In the genomic region with DNA sequence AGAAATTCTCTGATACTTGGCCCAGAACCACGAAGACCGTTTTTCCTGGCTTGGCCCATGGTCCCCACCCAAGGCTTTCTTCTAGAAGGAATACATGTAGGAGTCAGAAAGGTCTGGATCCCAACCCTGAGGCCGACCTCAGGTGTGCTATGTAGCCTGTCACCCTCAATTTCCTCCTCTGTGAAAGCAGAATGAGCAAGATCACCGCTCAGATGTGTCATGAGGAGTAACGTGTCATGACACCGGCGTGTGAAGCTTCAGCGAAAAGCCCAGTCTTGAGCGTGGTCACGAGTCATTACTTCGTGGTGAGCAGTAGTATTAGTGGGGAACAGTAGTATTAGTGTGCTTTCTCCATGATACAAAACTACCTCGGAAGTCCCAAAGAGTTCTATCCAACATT, we compare ENCODE assay signal across 10 cellular contexts.
DNase-seq lines count a peak whose midpoint lies in the region; ATAC-seq lines count a peak whose summit lies in the region.
"Had no signal": no experiment of that assay in that cellular context is flagged by ENCODE, and none has a peak within 500 bp of the region (broad histone marks: within the 10 kb centered on the region; RNA-seq: fewer than 3 reads in every experiment).

No MANE protein-coding gene starts in this region.

- no peaks in the 10 kb centered on the region for H3K27me3 ChIP-seq in mucosa of rectum (ENCODE audit: control insufficient read depth in 2 of 2, insufficient read depth in 2 of 2, low read length in 2 of 2)

- peak; percentile 29 for ATAC-seq in GM21423 (IDR thresholded peaks at IDR 0.05; ENCODE audit: unreplicated experiment)
- no peak for ATAC-seq in activated CD8-positive, alpha-beta memory T cell treated with anti-CD3 and anti-CD28 coated beads, Interleukin-2, amount 10 ng/mL, durations not matched to agents 7 days and 5 days

- CTCF ChIA-PET in activated CD8-positive, alpha-beta memory T cell treated with anti-CD3 and anti-CD28 coated beads, Interleukin-2, amount 10 ng/mL, durations not matched to agents 7 days and 5 days (lab: Charles Lee) = interaction anchor here (1.0 to 11.9 kb wide), 3 partner anchors 74 to 545 kb away, joined by 3 to 247 read pairs (median 4); no protein-coding TSS in a partner anchor

- no peak overlapping the region for H3K27ac Mint-ChIP-seq in activated CD8-positive, alpha-beta memory T cell treated with anti-CD3 and anti-CD28 coated beads, Interleukin-2, amount 10 ng/mL, durations not matched to agents 7 days and 5 days

- no peaks in the 10 kb centered on the region for H3K9me3 ChIP-seq in mucosa of rectum (ENCODE audit: control insufficient read depth in 2 of 2, low read length in 2 of 2)
- H3K9me3 ChIP-seq: neutrophil had no signal

- H3K27me3 Mint-ChIP-seq in activated CD8-positive, alpha-beta memory T cell treated with anti-CD3 and anti-CD28 coated beads, Interleukin-2, amount 10 ng/mL, durations not matched to agents 7 days and 5 days = peaks cover 51% of the 10 kb centered on the region

- DNase-seq in Daoy (ENCODE audit: low read depth) = peak; percentile 23
- peak; percentile 87 for DNase-seq in M059J (ENCODE audit: low read depth)
- no peak for DNase-seq in NCI-H2171 treated with DMSO at 0.1 percent for 48 hours (lab: John Stamatoyannopoulos, UW)
- no peak for DNase-seq in HT-29 (ENCODE audit: low spot score)
- DNase-seq in activated CD8-positive, alpha-beta memory T cell treated with anti-CD3 and anti-CD28 coated beads, Interleukin-2, amount 10 ng/mL, durations not matched to agents 7 days and 5 days = no peak
- no peak for DNase-seq in NCI-H2081 treated with DMSO at 0.1 percent for 48 hours (lab: John Stamatoyannopoulos, UW)
- DNase-seq: SIG-M5 had no signal

- H3K4me3 ChIP-seq in mucosa of rectum (ENCODE audit: low read length in 2 of 2) = no peak overlapping the region

- H3K36me3 ChIP-seq in mucosa of rectum (ENCODE audit: control insufficient read depth in 2 of 2, insufficient read depth in 2 of 2, low read length in 2 of 2) = no peaks in the 10 kb centered on the region
- H3K36me3 ChIP-seq: neutrophil had no signal

- H3K36me3 Mint-ChIP-seq in activated CD8-positive, alpha-beta memory T cell treated with anti-CD3 and anti-CD28 coated beads, Interleukin-2, amount 10 ng/mL, durations not matched to agents 7 days and 5 days = no peaks in the 10 kb centered on the region

- H3K4me3 Mint-ChIP-seq in activated CD8-positive, alpha-beta memory T cell treated with anti-CD3 and anti-CD28 coated beads, Interleukin-2, amount 10 ng/mL, durations not matched to agents 7 days and 5 days = no peak overlapping the region

- peaks cover 26 to 35% of the 10 kb centered on the region in 2 donors for H3K4me1 ChIP-seq in mucosa of rectum (ENCODE audit: control insufficient read depth in 2 of 2, insufficient read depth in 2 of 2, low read length in 2 of 2)

- H3K9me3 Mint-ChIP-seq in activated CD8-positive, alpha-beta memory T cell treated with anti-CD3 and anti-CD28 coated beads, Interleukin-2, amount 10 ng/mL, durations not matched to agents 7 days and 5 days (ENCODE audit: low read depth) = no peaks in the 10 kb centered on the region

- peak overlapping the region; percentile 77 to 82 for H3K27ac ChIP-seq in mucosa of rectum (ENCODE audit: low read depth in 2 of 2, low read length in 2 of 2)
- H3K27ac ChIP-seq: neutrophil had no signal

- no peak overlapping the region for H3K9ac ChIP-seq in mucosa of rectum (ENCODE audit: low read depth in 1 of 2, low read length in 2 of 2)

- H3K4me1 Mint-ChIP-seq in activated CD8-positive, alpha-beta memory T cell treated with anti-CD3 and anti-CD28 coated beads, Interleukin-2, amount 10 ng/mL, durations not matched to agents 7 days and 5 days = peaks cover 8% of the 10 kb centered on the region

Comparison
In these comparisons a context has a peak if more than half of its experiments do, and no peak if none do; other contexts are left out.
1. DNase-seq: peak in Daoy (single experiment) and M059J (single experiment); none in NCI-H2171 treated with DMSO at 0.1 percent for 48 hours (single experiment), HT-29 (single experiment), activated CD8-positive, alpha-beta memory T cell treated with anti-CD3 and anti-CD28 coated beads, Interleukin-2, amount 10 ng/mL, durations not matched to agents 7 days and 5 days (single experiment) and NCI-H2081 treated with DMSO at 0.1 percent for 48 hours (single experiment).